ENCODE assay signal across 8 cellular contexts in the genomic region with DNA sequence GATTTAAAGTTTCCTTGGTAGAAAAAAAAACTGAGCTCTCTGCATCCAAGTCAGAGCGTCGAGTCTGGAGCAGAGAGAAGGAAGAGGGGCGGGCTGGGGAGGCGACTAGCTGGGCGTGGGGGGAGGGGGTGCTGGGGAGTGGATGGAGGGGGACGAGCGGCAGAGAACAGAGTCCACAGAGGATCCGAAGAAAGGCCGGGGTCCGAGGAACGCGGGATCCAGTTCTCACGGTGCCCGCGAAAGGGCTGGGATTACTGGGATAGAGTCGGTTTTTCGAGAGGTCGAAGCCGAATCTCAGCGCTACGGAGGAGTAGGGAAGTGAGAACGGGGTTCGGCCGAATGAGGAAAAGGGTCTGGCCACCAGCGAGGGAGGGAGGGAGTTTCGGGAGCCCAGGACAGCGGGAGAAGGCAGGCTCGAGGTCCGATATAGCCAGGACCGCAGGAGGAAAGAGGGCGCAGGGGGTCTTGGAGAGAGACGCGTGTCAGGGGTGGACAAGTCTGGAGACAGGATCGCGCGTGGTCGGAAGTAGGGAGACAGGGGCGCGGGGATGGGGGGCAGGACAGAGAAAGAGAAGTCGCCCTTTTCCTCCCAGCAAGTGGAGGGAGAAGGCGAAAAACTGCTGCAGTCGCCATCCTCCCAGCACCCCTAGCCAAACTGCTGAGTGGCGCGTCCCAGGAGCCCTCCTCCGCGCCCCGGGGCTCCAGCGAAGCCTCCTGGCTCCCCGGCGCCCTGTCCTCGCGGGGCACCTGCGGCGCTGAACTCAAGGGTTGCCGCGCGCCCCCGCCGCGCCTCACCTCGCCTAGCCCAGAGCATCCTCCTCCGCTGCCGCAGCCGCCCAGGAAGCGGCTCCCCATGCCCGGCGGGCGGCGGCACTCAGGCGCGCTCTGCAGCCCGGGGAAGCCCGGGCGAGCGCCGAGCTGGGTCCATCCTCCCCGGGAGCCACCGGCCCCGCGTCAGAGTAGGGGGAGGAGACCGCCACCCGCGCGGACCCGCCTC. TPM values are rescaled to one million over a fixed set of nuclear protein-coding genes. Genes with fewer than 3 reads are reported as not detected.
DNase-seq lines count a peak whose midpoint lies in the region; ATAC-seq and TF ChIP-seq lines count a peak whose summit lies in the region.

TSS of gene DAB1 (minus strand) at position 926 of the 997 bp plus-strand sequence. CDS start 133,030 bp downstream, outside the sequence.

- TF ChIP-seq CTCF in choroid plexus epithelial cell (conservative IDR thresholded peaks at IDR 0.05; ENCODE audit: low read depth, low read length) = no peak
- TF ChIP-seq CTCF in lower leg skin (IDR thresholded peaks at IDR 0.05) = no peak
- no peak for TF ChIP-seq CTCF in upper lobe of left lung (IDR thresholded peaks at IDR 0.05)

- H3K36me3 ChIP-seq in ACC112 (ENCODE audit: insufficient read depth, low read length) (no peaks in the 10 kb centered on the region), HUES6 (ENCODE audit: control insufficient read depth, insufficient read depth, low read length) (no peaks in the 10 kb centered on the region), upper lobe of left lung (no peaks in the 10 kb centered on the region)

- DNase-seq in choroid plexus epithelial cell (ENCODE audit: low read depth) (peak; percentile 20), lower leg skin (ENCODE audit: low spot score in 2 of 2) (no peak), upper lobe of left lung (peak in 1 of 2 donors; percentile 81), HPDE6-E6E7 (ENCODE audit: extremely low spot score) (no peak)

- TF ChIP-seq EP300 in upper lobe of left lung (IDR thresholded peaks at IDR 0.05) = no peak

- H3K4me1 ChIP-seq in ACC112 (ENCODE audit: control insufficient read depth, insufficient read depth, low read length, unreplicated experiment) = peaks cover 8% of the 10 kb centered on the region
- peaks cover 14% of the 10 kb centered on the region for H3K4me1 ChIP-seq in HUES6 (ENCODE audit: control insufficient read depth, insufficient read depth, low read length)
- H3K4me1 ChIP-seq in upper lobe of left lung = peaks cover 20 to 32% (median 22%) of the 10 kb centered on the region in 4 donors

- H3K79me2 ChIP-seq in ACC112 (ENCODE audit: control insufficient read depth, insufficient read depth, low read length, unreplicated experiment) = no peaks in the 10 kb centered on the region

- H3K27ac ChIP-seq in ACC112 (ENCODE audit: low read depth, low read length) (no peak within 1 kb of the TSS), HUES6 (ENCODE audit: low read depth, low read length) (peak within 1 kb of the TSS; percentile 9; the same call in 1 of the 2 replicates), upper lobe of left lung (no peak within 1 kb of the TSS)

- peak within 1 kb of the TSS; percentile 73 for H3K9ac ChIP-seq in HUES6 (ENCODE audit: low read length)

- H3K9me3 ChIP-seq in HUES6 (ENCODE audit: control insufficient read depth, insufficient read depth, low read depth, low read length) (no peaks in the 10 kb centered on the region), upper lobe of left lung (no peaks in the 10 kb centered on the region)

- TF ChIP-seq POLR2A in lower leg skin (IDR thresholded peaks at IDR 0.05) (no peak), upper lobe of left lung (IDR thresholded peaks at IDR 0.05) (no peak)

- H3K27me3 ChIP-seq in ACC112 (ENCODE audit: insufficient read depth, low read length) (peaks cover 74% of the 10 kb centered on the region), HUES6 (ENCODE audit: control insufficient read depth, insufficient read depth, low read length) (peaks cover 41% of the 10 kb centered on the region), upper lobe of left lung (peaks cover 0 to 22% (median 9%) of the 10 kb centered on the region in 4 donors)

- ATAC-seq in upper lobe of left lung (ENCODE audit: low FRiP score in 2 of 2) (peak in 1 of 2 donors; percentile 16), HG02870 (IDR thresholded peaks at IDR 0.05; ENCODE audit: unreplicated experiment) (no peak), GM18868 (IDR thresholded peaks at IDR 0.05; ENCODE audit: unreplicated experiment) (no peak)

- H3K4me3 ChIP-seq in ACC112 (ENCODE audit: low read depth, low read length) (peak within 1 kb of the TSS; percentile 70), HUES6 (ENCODE audit: low read depth, low read length) (peak within 1 kb of the TSS; percentile 74), choroid plexus epithelial cell (ENCODE audit: low read depth, low read length) (peak within 1 kb of the TSS; percentile 50), lower leg skin (ENCODE audit: low read depth, poor library complexity, severe bottlenecking) (peak within 1 kb of the TSS; percentile 11), upper lobe of left lung (peak within 1 kb of the TSS in 3 of 4 donors; percentile 23 to 37 (median 27))

- 1% methylated on average over 46 to 54 of the region's 85 CpGs for WGBS in lower leg skin, 2 donors
- WGBS in upper lobe of left lung, 2 donors = 3 to 4% methylated on average over 39 to 48 of the region's 85 CpGs

- intact Hi-C loops in lower leg skin (cut with DNase I; ENCODE audit: low total_unique reads) = no loop called here

- H2AFZ ChIP-seq in ACC112 (ENCODE audit: low read length, unreplicated experiment) = peak within 1 kb of the TSS; percentile 43

RNA-seq across cellular contexts. Expression of gene DAB1, which starts in this region (rescaled TPM):
- total RNA-seq in lower leg skin (under 1 TPM in 1 of 4 donors, not detected in 3; 0.58 TPM), upper lobe of left lung (under 1 TPM in 2 of 6 donors, not detected in 4; 0.15 to 0.20 TPM)

Comparison
In these comparisons a context has a peak if more than half of its experiments do, and no peak if none do; other contexts are left out.
1. H3K4me3 ChIP-seq: peak in every context shown above with its lines; median percentile 74 in HUES6; 70 in ACC112; 50 in choroid plexus epithelial cell; 27 in upper lobe of left lung; 11 in lower leg skin.